Comparison of ENCODE assay signal across 14 cellular contexts in genomic region chr2:131641414-131642206, GRCh38.
DNase-seq lines count a peak whose midpoint lies in the region; ATAC-seq, FAIRE-seq and TF ChIP-seq lines count a peak whose summit lies in the region.
"Had no signal": no experiment of that assay in that cellular context is flagged by ENCODE, and none has a peak within 500 bp of the region (broad histone marks: within the 10 kb centered on the region; RNA-seq: fewer than 3 reads in every experiment).

No MANE protein-coding gene starts in this region.

- no peaks in the 10 kb centered on the region for H3K4me1 Mint-ChIP-seq in activated CD8-positive, alpha-beta T cell treated with anti-CD3 and anti-CD28 coated beads, Interleukin-2, amount 10 ng/mL, durations not matched to agents 7 days and 5 days (ENCODE audit: low read depth)
- H3K4me1 Mint-ChIP-seq: activated naive CD8-positive, alpha-beta T cell treated with anti-CD3 and anti-CD28 coated beads for 36 hours had no signal

- ATAC-seq in right cardiac atrium (no peak), GM21717 (IDR thresholded peaks at IDR 0.05; ENCODE audit: unreplicated experiment) (no peak), right lobe of liver (no peak)
- no peak for ATAC-seq in activated CD8-positive, alpha-beta T cell treated with anti-CD3 and anti-CD28 coated beads, Interleukin-2, amount 10 ng/mL, durations not matched to agents 7 days and 5 days
- ATAC-seq: lower lobe of right lung had no signal

- peaks cover 31% of the 10 kb centered on the region for H3K27me3 Mint-ChIP-seq in activated CD8-positive, alpha-beta T cell treated with anti-CD3 and anti-CD28 coated beads, Interleukin-2, amount 10 ng/mL, durations not matched to agents 7 days and 5 days (ENCODE audit: low read depth)

- H3K36me3 Mint-ChIP-seq in activated CD8-positive, alpha-beta T cell treated with anti-CD3 and anti-CD28 coated beads, Interleukin-2, amount 10 ng/mL, durations not matched to agents 7 days and 5 days (ENCODE audit: low read depth), result no peaks in the 10 kb centered on the region
- H3K36me3 Mint-ChIP-seq: activated naive CD8-positive, alpha-beta T cell treated with anti-CD3 and anti-CD28 coated beads for 36 hours had no signal

- POLR2A ChIA-PET in activated CD8-positive, alpha-beta T cell treated with anti-CD3 and anti-CD28 coated beads, Interleukin-2, amount 10 ng/mL, durations not matched to agents 7 days and 5 days (lab: Charles Lee), result no interaction called here

- intact Hi-C loops in left ventricle myocardium inferior (cut with micrococcal nuclease) (no loop called here), right cardiac atrium (cut with DNase I) (no loop called here), right lobe of liver (cut with DNase I) (no loop called here)

- TF ChIP-seq CTCF in left ventricle myocardium inferior (IDR thresholded peaks at IDR 0.05; ENCODE audit: borderline replicate concordance), result no peak
- no peak for TF ChIP-seq CTCF in fibroblast of the aortic adventitia (IDR thresholded peaks at IDR 0.05; ENCODE audit: insufficient read depth, low read length)
- no peak for TF ChIP-seq CTCF in right lobe of liver (IDR thresholded peaks at IDR 0.05)

- H3K9me3 ChIP-seq in left ventricle myocardium inferior (replicated peaks), result no peaks in the 10 kb centered on the region
- H3K9me3 ChIP-seq in right cardiac atrium (ENCODE audit: control insufficient read depth, low read length), result no peaks in the 10 kb centered on the region
- H3K9me3 ChIP-seq in right lobe of liver, result no peaks in the 10 kb centered on the region
- H3K9me3 ChIP-seq: lower lobe of right lung, vagina had no signal

- no peak for TF ChIP-seq POLR2A in right lobe of liver (IDR thresholded peaks at IDR 0.05)

- WGBS in right cardiac atrium, result 43% methylated on average over 3 of the region's 3 CpGs
- WGBS in right lobe of liver (ENCODE audit: insufficient coverage, low coverage, low lambda C conversion rate, missing lambda C conversion rate), result 42% methylated on average over 3 of the region's 3 CpGs

- DNase-seq in left ventricle myocardium inferior (no peak), right cardiac atrium (no peak), RPMI7951 (ENCODE audit: low read depth) (peak; percentile 82), fibroblast of the aortic adventitia (ENCODE audit: low read depth) (peak; percentile 31), urothelium cell line (ENCODE audit: low spot score) (peak; percentile 17), right lobe of liver (no peak)
- DNase-seq in activated CD8-positive, alpha-beta T cell treated with anti-CD3 and anti-CD28 coated beads, Interleukin-2, amount 10 ng/mL, durations not matched to agents 7 days and 5 days, result no peak
- DNase-seq: activated naive CD8-positive, alpha-beta T cell treated with anti-CD3 and anti-CD28 coated beads for 36 hours; dermis blood vessel endothelial cell; lower lobe of right lung; NCI-H226; occipital lobe had no signal

- no peaks in the 10 kb centered on the region for H3K36me3 ChIP-seq in left ventricle myocardium inferior
- H3K36me3 ChIP-seq in right lobe of liver, result no peaks in the 10 kb centered on the region
- H3K36me3 ChIP-seq: lower lobe of right lung, vagina had no signal

- peaks cover 11% of the 10 kb centered on the region for H3K4me1 ChIP-seq in left ventricle myocardium inferior
- H3K4me1 ChIP-seq in right cardiac atrium (ENCODE audit: control insufficient read depth, insufficient read depth, low read length), result no peaks in the 10 kb centered on the region
- no peaks in the 10 kb centered on the region for H3K4me1 ChIP-seq in right lobe of liver
- H3K4me1 ChIP-seq: lower lobe of right lung, vagina had no signal

- CTCF ChIA-PET in activated CD8-positive, alpha-beta T cell treated with anti-CD3 and anti-CD28 coated beads, Interleukin-2, amount 10 ng/mL, durations not matched to agents 7 days and 5 days (lab: Charles Lee), result no interaction called here

- peak overlapping the region; percentile 25 for H3K27ac ChIP-seq in left ventricle myocardium inferior (replicated peaks)
- H3K27ac ChIP-seq in right cardiac atrium (ENCODE audit: low read length), result no peak overlapping the region
- H3K27ac ChIP-seq in right lobe of liver, result no peak overlapping the region
- H3K27ac ChIP-seq: lower lobe of right lung, vagina had no signal

- no peaks in the 10 kb centered on the region for H3K9me3 Mint-ChIP-seq in activated CD8-positive, alpha-beta T cell treated with anti-CD3 and anti-CD28 coated beads, Interleukin-2, amount 10 ng/mL, durations not matched to agents 7 days and 5 days (ENCODE audit: insufficient read depth)
- H3K9me3 Mint-ChIP-seq: activated naive CD8-positive, alpha-beta T cell treated with anti-CD3 and anti-CD28 coated beads for 36 hours had no signal

- no peak overlapping the region for H3K4me3 ChIP-seq in left ventricle myocardium inferior
- no peak overlapping the region for H3K4me3 ChIP-seq in right cardiac atrium (ENCODE audit: low read length)
- H3K4me3 ChIP-seq in fibroblast of the aortic adventitia (ENCODE audit: low read depth, low read length), result no peak overlapping the region
- H3K4me3 ChIP-seq in right lobe of liver, result no peak overlapping the region
- H3K4me3 ChIP-seq: lower lobe of right lung, vagina had no signal

- no peak overlapping the region for H3K27ac Mint-ChIP-seq in activated CD8-positive, alpha-beta T cell treated with anti-CD3 and anti-CD28 coated beads, Interleukin-2, amount 10 ng/mL, durations not matched to agents 7 days and 5 days
- H3K27ac Mint-ChIP-seq: activated naive CD8-positive, alpha-beta T cell treated with anti-CD3 and anti-CD28 coated beads for 36 hours had no signal

- H3K27me3 ChIP-seq in left ventricle myocardium inferior (ENCODE audit: low read depth) (peaks cover 24% of the 10 kb centered on the region), right cardiac atrium (ENCODE audit: control insufficient read depth, insufficient read depth) (no peaks in the 10 kb centered on the region), right lobe of liver (no peaks in the 10 kb centered on the region)
- H3K27me3 ChIP-seq: vagina had no signal

- FAIRE-seq in urothelium cell line (lab: Jason Lieb, UNC), result no peak

- no peak overlapping the region for H3K4me3 Mint-ChIP-seq in activated CD8-positive, alpha-beta T cell treated with anti-CD3 and anti-CD28 coated beads, Interleukin-2, amount 10 ng/mL, durations not matched to agents 7 days and 5 days
- H3K4me3 Mint-ChIP-seq: activated naive CD8-positive, alpha-beta T cell treated with anti-CD3 and anti-CD28 coated beads for 36 hours had no signal

Comparison
In these comparisons a context has a peak if more than half of its experiments do, and no peak if none do; other contexts are left out.
1. DNase-seq: peak in RPMI7951 (single experiment), fibroblast of the aortic adventitia (single experiment) and urothelium cell line (single experiment); none in left ventricle myocardium inferior (single experiment), right cardiac atrium (0 of 3), right lobe of liver (0 of 3) and activated CD8-positive, alpha-beta T cell treated with anti-CD3 and anti-CD28 coated beads, Interleukin-2, amount 10 ng/mL, durations not matched to agents 7 days and 5 days (single experiment).